18 cellular contexts compared by ENCODE assay signal in genomic region chr5:206406-206805, GRCh38. TPM values are rescaled to one million over a fixed set of nuclear protein-coding genes. Genes with fewer than 3 reads are reported as not detected.
A peak's percentile ranks its signal among the peaks of the same experiment; 100 is the strongest.
DNase-seq lines count a peak whose midpoint lies in the region; ATAC-seq, FAIRE-seq and TF ChIP-seq lines count a peak whose summit lies in the region.
"Had no signal": no experiment of that assay in that cellular context is flagged by ENCODE, and none has a peak within 500 bp of the region (broad histone marks: within the 10 kb centered on the region; RNA-seq: fewer than 3 reads in every experiment).

No MANE protein-coding gene starts in this region.

- 24 to 45% methylated on average over 11 of the region's 11 CpGs for WGBS in heart right ventricle, 2 donors

- ATAC-seq in heart right ventricle (peak; percentile 75 to 96 (median 90)), GM21526 (IDR thresholded peaks at IDR 0.05; ENCODE audit: low FRiP score, unreplicated experiment) (no peak)
- ATAC-seq: activated CD4-positive, alpha-beta T cell treated with anti-CD3 and anti-CD28 coated beads for 36 hours had no signal

- TF ChIP-seq CTCF in HEK293 (tag by site-specific recombination; IDR thresholded peaks at IDR 0.05) (no peak), astrocyte (IDR thresholded peaks at IDR 0.05; ENCODE audit: insufficient read depth, low read depth, low read length) (no peak), heart right ventricle (IDR thresholded peaks at IDR 0.05) (no peak)

- H3K27ac ChIP-seq in HEK293 (ENCODE audit: extremely low read depth, low read depth, low read length) (no peak overlapping the region), astrocyte (ENCODE audit: low read depth, low read length) (no peak overlapping the region), heart right ventricle (peak overlapping the region in 9 of 10 donors; percentile 31 to 81 (median 63))
- H3K27ac ChIP-seq: stomach had no signal

- POLR2A ChIA-PET in HEK293 (lab: Yijun Ruan, JAX), result no interaction called here

- FAIRE-seq in astrocyte (lab: Jason Lieb, UNC), result no peak

- H3K9me3 Mint-ChIP-seq in astrocyte (ENCODE audit: unreplicated experiment), result no peaks in the 10 kb centered on the region
- H3K9me3 Mint-ChIP-seq: CD14-positive monocyte; dendritic cell treated with granulocyte-macrophage colony-stimulating factor and Interleukin-4, amounts not matched to agents 40 ng/mL and 50 ng/mL, for 4 days had no signal

- intact Hi-C loops in heart right ventricle (cut with DNase I), result no loop called here

- H3K4me2 ChIP-seq in astrocyte (ENCODE audit: low read length) (peak overlapping the region; percentile 16), skeletal muscle satellite cell (ENCODE audit: low read length) (peak overlapping the region; percentile 23)

- H2AFZ ChIP-seq in astrocyte (ENCODE audit: low read depth, low read length), result no peak overlapping the region

- H3K9ac ChIP-seq in astrocyte (ENCODE audit: low read length) (no peak overlapping the region), skeletal muscle satellite cell (ENCODE audit: low read depth, low read length) (no peak overlapping the region)

- H3K4me1 Mint-ChIP-seq in astrocyte (ENCODE audit: low read depth, unreplicated experiment), result peaks cover 16% of the 10 kb centered on the region
- H3K4me1 Mint-ChIP-seq: CD14-positive monocyte had no signal

- peaks cover 70% of the 10 kb centered on the region for H4K20me1 ChIP-seq in astrocyte (ENCODE audit: insufficient read depth, low read length)

- no peak overlapping the region for H3K4me3 Mint-ChIP-seq in astrocyte (ENCODE audit: unreplicated experiment)
- H3K4me3 Mint-ChIP-seq: activated CD4-positive, alpha-beta T cell treated with anti-CD3 and anti-CD28 coated beads for 36 hours; CD14-positive monocyte; dendritic cell treated with granulocyte-macrophage colony-stimulating factor and Interleukin-4, amounts not matched to agents 40 ng/mL and 50 ng/mL, for 4 days had no signal

- peaks cover 41% of the 10 kb centered on the region for H3K79me2 ChIP-seq in astrocyte (ENCODE audit: insufficient read depth, low read length)

- DNase-seq in astrocyte (ENCODE audit: low read depth), result peak; percentile 74
- DNase-seq in heart right ventricle, result no peak
- no peak for DNase-seq in SW480 (ENCODE audit: low spot score)
- DNase-seq in HUDEP-2 (lab: John Stamatoyannopoulos, UW; ENCODE audit: unreplicated experiment in 76 of 76), result no peak
- DNase-seq: activated CD4-positive, alpha-beta T cell treated with anti-CD3 and anti-CD28 coated beads for 36 hours; DMS79; NCI-H1105; NCI-H2227 treated with DMSO at 0.1 percent for 48 hours; NK-92 treated with Interleukin-12 subunit alpha and Interleukin-12 subunit beta, amount 100 ng/mL, for 24 hours; SIG-M5; stomach had no signal

- H3K9me3 ChIP-seq in HEK293 (ENCODE audit: control insufficient read depth, insufficient read depth, low read depth, low read length), result no peaks in the 10 kb centered on the region
- no peaks in the 10 kb centered on the region for H3K9me3 ChIP-seq in astrocyte (ENCODE audit: insufficient read depth, low read depth, low read length)
- no peaks in the 10 kb centered on the region for H3K9me3 ChIP-seq in heart right ventricle
- H3K9me3 ChIP-seq in skeletal muscle satellite cell (replicated peaks; ENCODE audit: low read length), result no peaks in the 10 kb centered on the region
- H3K9me3 ChIP-seq: stomach had no signal

- H3K4me3 ChIP-seq in HEK293 (ENCODE audit: low read depth, low read length), result no peak overlapping the region
- H3K4me3 ChIP-seq in astrocyte (ENCODE audit: insufficient read depth, low read depth, low read length), result no peak overlapping the region
- no peak overlapping the region for H3K4me3 ChIP-seq in heart right ventricle
- no peak overlapping the region for H3K4me3 ChIP-seq in skeletal muscle satellite cell (ENCODE audit: low read length)
- H3K4me3 ChIP-seq: stomach had no signal

- CTCF ChIA-PET in HEK293 (lab: Yijun Ruan, JAX), result interaction anchor here (0.5 to 1.4 kb wide), 2 partner anchors 18 to 214 kb away, joined by 3 to 4 read pairs; no protein-coding TSS in a partner anchor

- H3K4me1 ChIP-seq in HEK293 (ENCODE audit: control insufficient read depth, insufficient read depth, low read length), result peaks cover 5% of the 10 kb centered on the region; the same call in 1 of the 2 replicates
- H3K4me1 ChIP-seq in astrocyte (ENCODE audit: insufficient read depth, low read length), result peaks cover 23% of the 10 kb centered on the region
- peaks cover 0 to 46% (median 26%) of the 10 kb centered on the region in 9 donors for H3K4me1 ChIP-seq in heart right ventricle
- H3K4me1 ChIP-seq in skeletal muscle satellite cell (ENCODE audit: control insufficient read depth, insufficient read depth, low read length), result peaks cover 7% of the 10 kb centered on the region

- peaks cover 11% of the 10 kb centered on the region for H3K36me3 Mint-ChIP-seq in astrocyte (ENCODE audit: low read depth, unreplicated experiment)

- no peak overlapping the region for H3K27ac Mint-ChIP-seq in astrocyte (ENCODE audit: unreplicated experiment)
- H3K27ac Mint-ChIP-seq: activated CD4-positive, alpha-beta T cell treated with anti-CD3 and anti-CD28 coated beads for 36 hours; dendritic cell treated with granulocyte-macrophage colony-stimulating factor and Interleukin-4, amounts not matched to agents 40 ng/mL and 50 ng/mL, for 4 days had no signal

- H3K36me3 ChIP-seq in HEK293 (ENCODE audit: control insufficient read depth in 2 of 2, insufficient read depth in 1 of 2, low read length in 2 of 2) (peaks cover 12 to 36% of the 10 kb centered on the region in 2 experiments), astrocyte (ENCODE audit: insufficient read depth, low read length) (no peaks in the 10 kb centered on the region), heart right ventricle (peaks cover 0 to 49% (median 16%) of the 10 kb centered on the region in 9 donors), skeletal muscle satellite cell (ENCODE audit: insufficient read depth, low read length) (peaks cover 24% of the 10 kb centered on the region)

- no peaks in the 10 kb centered on the region for H3K27me3 Mint-ChIP-seq in astrocyte (ENCODE audit: low read depth, unreplicated experiment)
- H3K27me3 Mint-ChIP-seq: activated CD4-positive, alpha-beta T cell treated with anti-CD3 and anti-CD28 coated beads for 36 hours; dendritic cell treated with granulocyte-macrophage colony-stimulating factor and Interleukin-4, amounts not matched to agents 40 ng/mL and 50 ng/mL, for 4 days had no signal

- H3K27me3 ChIP-seq in astrocyte (ENCODE audit: insufficient read depth, low read length) (no peaks in the 10 kb centered on the region), heart right ventricle (no peaks in the 10 kb centered on the region), skeletal muscle satellite cell (ENCODE audit: control insufficient read depth, insufficient read depth, low read length) (no peaks in the 10 kb centered on the region)
- H3K27me3 ChIP-seq: stomach had no signal

TF ChIP-seq in HEK293, 187 proteins besides CTCF, POLR2A, EP300 and RAD21:
- TF ChIP-seq HOXC10 (CRISPR knock-in tag; IDR thresholded peaks at IDR 0.05) (no peak), OVOL3 (tag by site-specific recombination; IDR thresholded peaks at IDR 0.05) (no peak), ZNF600 (tag by site-specific recombination; IDR thresholded peaks at IDR 0.05) (peak; percentile 25; the same call in 1 of the 2 replicates), WT1 (tag by site-specific recombination; IDR thresholded peaks at IDR 0.05) (no peak), ZNF654 (tag by site-specific recombination; IDR thresholded peaks at IDR 0.05; ENCODE audit: low read depth) (no peak), ZNF624 (tag by site-specific recombination; IDR thresholded peaks at IDR 0.05) (no peak)

RNA-seq across cellular contexts. Expression of gene CCDC127, which starts 11.5 kb away (rescaled TPM):
- total RNA-seq in astrocyte, result 5.6 and 8.8 TPM in 2 replicates
- total RNA-seq in heart right ventricle, result 10 to 100 TPM in 1 of 10 donors, 1 to 10 TPM in 9; 5.0 to 10.4 (median 7.7) TPM
- 1 to 10 TPM; 3.8 to 4.3 TPM for polyA plus RNA-seq in heart right ventricle
- total RNA-seq in skeletal muscle satellite cell (2012; rRNA removed), result 2.3 and 4.2 TPM in 2 replicates

RNA-seq across cellular contexts. Expression of gene SDHA, which starts 11.7 kb away (rescaled TPM):
- 91.7 and 102 TPM in 2 replicates for total RNA-seq in astrocyte
- 100 to 1,000 TPM; 557 to 897 (median 823) TPM for total RNA-seq in heart right ventricle
- polyA plus RNA-seq in heart right ventricle, result 100 to 1,000 TPM; 317 to 636 TPM
- 82.1 and 90.5 TPM in 2 replicates for total RNA-seq in skeletal muscle satellite cell (2012; rRNA removed)

RNA-seq across cellular contexts. Expression of gene LRRC14B, which starts 15.1 kb away (rescaled TPM):
- not detected in 2 replicates for total RNA-seq in astrocyte
- 10 to 100 TPM; 27.4 to 96.6 (median 58.3) TPM for total RNA-seq in heart right ventricle
- polyA plus RNA-seq in heart right ventricle, result 10 to 100 TPM in 1 of 2 donors, 1 to 10 TPM in 1; 2.6 to 16.0 TPM
- not detected in 2 replicates for total RNA-seq in skeletal muscle satellite cell (2012; rRNA removed)
- total RNA-seq: H4 had no signal
- polyA plus RNA-seq: adipose tissue, CD14-positive monocyte had no signal

Comparison
In these comparisons a context has a peak if more than half of its experiments do, and no peak if none do; other contexts are left out.
1. H3K27ac ChIP-seq: peak in heart right ventricle (9 of 10); none in HEK293 (single experiment) and astrocyte (single experiment).
2. RNA of gene LRRC14B, which starts 15.1 kb away (total RNA-seq): 27.4 to 96.6 TPM in heart right ventricle; not detected in astrocyte; every median in the first group is over 10 times any median in the second.